Comparison of ENCODE assay signal across 30 cellular contexts in genomic region chr9:16436545-16436944, GRCh38.
"Had no signal": no experiment of that assay in that cellular context is flagged by ENCODE, and none has a peak within 500 bp of the region (broad histone marks: within the 10 kb centered on the region; RNA-seq: fewer than 3 reads in every experiment).

No MANE protein-coding gene starts in this region.

- H3K4me2 ChIP-seq: SK-N-SH had no signal

- H3K9me3 Mint-ChIP-seq: activated CD4-positive, alpha-beta T cell treated with anti-CD3 and anti-CD28 coated beads, Interleukin-2, amount 10 ng/mL, durations not matched to agents 24 days and 14 days; activated naive CD4-positive, alpha-beta T cell treated with anti-CD3 and anti-CD28 coated beads for 36 hours; activated T-helper 1 cell treated with anti-CD3 and anti-CD28 coated beads, Interleukin-12 subunit alpha, Interleukin-12 subunit beta, Interleukin-2, Interleukin-4 antibody, amounts not matched to agents 30 ng/mL and 10 ng/mL and 1 ng/mL, durations not matched to agents 14 hours and 24 hours and 36 hours had no signal

- H3K36me3 ChIP-seq: adrenal gland, breast epithelium, Peyer's patch, SJSA1, WERI-Rb-1 had no signal

- H3K4me3 ChIP-seq: adrenal gland, body of pancreas, breast epithelium, Peyer's patch, SJSA1 had no signal

- H3K9me3 ChIP-seq: adrenal gland, body of pancreas, breast epithelium, Peyer's patch, SJSA1, SK-N-SH had no signal

- H3K27me3 ChIP-seq: adrenal gland, body of pancreas, breast epithelium, Peyer's patch, SJSA1 had no signal

- H3K27me3 Mint-ChIP-seq: activated CD4-positive, alpha-beta T cell treated with anti-CD3 and anti-CD28 coated beads, Interleukin-2, amount 10 ng/mL, durations not matched to agents 24 days and 14 days; activated T-cell treated with anti-CD3 and anti-CD28 coated beads, Interleukin-2, amount 50 U/mL, for 24 hours had no signal

- H3K9me2 ChIP-seq: SK-N-SH had no signal

- H3K27ac ChIP-seq: adrenal gland, body of pancreas, breast epithelium, Peyer's patch, SJSA1, WERI-Rb-1 had no signal

- H3K27ac Mint-ChIP-seq: activated CD4-positive, alpha-beta T cell treated with anti-CD3 and anti-CD28 coated beads, Interleukin-2, amount 10 ng/mL, durations not matched to agents 24 days and 14 days; activated CD8-positive, alpha-beta T cell treated with anti-CD3 and anti-CD28 coated beads, Interleukin-2, amount 10 ng/mL, durations not matched to agents 7 days and 5 days; activated naive CD4-positive, alpha-beta T cell treated with anti-CD3 and anti-CD28 coated beads for 36 hours; activated naive CD4-positive, alpha-beta T cell treated with anti-CD3 and anti-CD28 coated beads, Interleukin-2, amount 50 U/mL, for 72 hours; activated T-cell treated with anti-CD3 and anti-CD28 coated beads, Interleukin-2, amount 50 U/mL, for 24 hours; activated T-helper 1 cell treated with anti-CD3 and anti-CD28 coated beads, Interleukin-12 subunit alpha, Interleukin-12 subunit beta, Interleukin-2, Interleukin-4 antibody, amounts not matched to agents 30 ng/mL and 10 ng/mL and 1 ng/mL, durations not matched to agents 14 hours and 24 hours and 36 hours; T-helper 1 cell treated with Interleukin-12 subunit alpha and Interleukin-12 subunit beta and Interleukin-4 antibody, amounts not matched to agents 30 μg/mL and 1 μg/mL, for 36 hours; T-helper 2 cell treated with Interferon-gamma antibody and Interleukin-4, amounts not matched to agents 5 μg/mL and 100 μg/mL, for 36 hours had no signal

- H3K4me1 ChIP-seq: adrenal gland, body of pancreas, breast epithelium, Peyer's patch had no signal

- ATAC-seq: activated CD8-positive, alpha-beta T cell treated with anti-CD3 and anti-CD28 coated beads, Interleukin-2, amount 10 ng/mL, durations not matched to agents 7 days and 5 days; activated naive CD4-positive, alpha-beta T cell treated with anti-CD3 and anti-CD28 coated beads, Interleukin-2, amount 50 U/mL, for 72 hours; body of pancreas; PC-3 had no signal

- H3K9ac ChIP-seq: SK-N-SH had no signal

- H3K4me3 Mint-ChIP-seq: activated CD4-positive, alpha-beta T cell treated with anti-CD3 and anti-CD28 coated beads, Interleukin-2, amount 10 ng/mL, durations not matched to agents 24 days and 14 days; activated CD8-positive, alpha-beta T cell treated with anti-CD3 and anti-CD28 coated beads, Interleukin-2, amount 10 ng/mL, durations not matched to agents 7 days and 5 days; activated naive CD4-positive, alpha-beta T cell treated with anti-CD3 and anti-CD28 coated beads for 36 hours; activated T-cell treated with anti-CD3 and anti-CD28 coated beads, Interleukin-2, amount 50 U/mL, for 24 hours; activated T-helper 1 cell treated with anti-CD3 and anti-CD28 coated beads, Interleukin-12 subunit alpha, Interleukin-12 subunit beta, Interleukin-2, Interleukin-4 antibody, amounts not matched to agents 30 ng/mL and 10 ng/mL and 1 ng/mL, durations not matched to agents 14 hours and 24 hours and 36 hours; T-helper 1 cell treated with Interleukin-12 subunit alpha and Interleukin-12 subunit beta and Interleukin-4 antibody, amounts not matched to agents 30 μg/mL and 1 μg/mL, for 36 hours; T-helper 2 cell treated with Interferon-gamma antibody and Interleukin-4, amounts not matched to agents 5 μg/mL and 100 μg/mL, for 36 hours had no signal

- DNase-seq: activated CD4-positive, alpha-beta T cell treated with anti-CD3 and anti-CD28 coated beads, Interleukin-2, amount 10 ng/mL, durations not matched to agents 24 days and 14 days; activated CD4-positive, alpha-beta T cell treated with anti-CD3 and anti-CD28 coated beads, Interleukin-2, amount 50 U/mL, for 48 hours; activated CD8-positive, alpha-beta T cell treated with anti-CD3 and anti-CD28 coated beads, Interleukin-2, amount 10 ng/mL, durations not matched to agents 7 days and 5 days; activated gamma-delta T cell treated with Interleukin-2 at 50 U/mL for 16 hours; activated naive CD4-positive, alpha-beta T cell treated with anti-CD3 and anti-CD28 coated beads for 36 hours; activated T-cell treated with anti-CD3 and anti-CD28 coated beads, Interleukin-2, amount 50 U/mL, for 24 hours; adrenal gland; body of pancreas; NCI-H1105 treated with DMSO at 0.1 percent for 48 hours; NCI-H1436; NCI-H1694; NCI-H1930; NCI-H2081 treated with DMSO at 0.1 percent for 48 hours; NCI-H226; NCI-H446 treated with DMSO at 0.1 percent for 48 hours; NCI-H524; NCI-H69; NK-92 treated with Interleukin-12 subunit alpha and Interleukin-12 subunit beta, amount 100 ng/mL, for 24 hours; PC-3; Peyer's patch; RPMI8226; SHP77 treated with DMSO at 0.1 percent for 48 hours; SK-N-SH; WERI-Rb-1 had no signal

- H3K4me1 Mint-ChIP-seq: activated CD4-positive, alpha-beta T cell treated with anti-CD3 and anti-CD28 coated beads, Interleukin-2, amount 10 ng/mL, durations not matched to agents 24 days and 14 days had no signal
